Comparison of ENCODE assay signal across 18 cellular contexts in genomic region chr20:63945031-63945658, GRCh38. TPM values are rescaled to one million over a fixed set of nuclear protein-coding genes. Genes with fewer than 3 reads are reported as not detected.
DNase-seq lines count a peak whose midpoint lies in the region; ATAC-seq, FAIRE-seq and TF ChIP-seq lines count a peak whose summit lies in the region.
"Had no signal": no experiment of that assay in that cellular context is flagged by ENCODE, and none has a peak within 500 bp of the region (broad histone marks: within the 10 kb centered on the region; RNA-seq: fewer than 3 reads in every experiment).

No MANE protein-coding gene starts in this region.

- peaks cover 49% of the 10 kb centered on the region for H3K79me2 ChIP-seq in astrocyte (ENCODE audit: insufficient read depth, low read length)

- DNase-seq in stimulated activated naive CD8-positive, alpha-beta T cell treated with anti-CD3 and anti-CD28 coated beads, Interleukin-15, Interleukin-2, amounts not matched to agents 100 U/mL and 50 U/mL, for 24 hours: peak; percentile 2
- no peak for DNase-seq in stimulated activated naive CD8-positive, alpha-beta T cell treated with anti-CD3 and anti-CD28 coated beads, Interleukin-15, amount 100 ng/mL, for 72 hours
- DNase-seq in astrocyte (ENCODE audit: low read depth) (no peak), neural crest cell (ENCODE audit: low read depth, low spot score) (no peak), upper lobe of right lung (no peak), lower lobe of right lung (no peak)
- DNase-seq: DMS53, IMR-90, MV-4-11, NCI-H1417 treated with DMSO at 0.1 percent for 48 hours, NCI-H2029, NCI-H2171 treated with DMSO at 0.1 percent for 48 hours, NCI-H774, PC-9, SHP77 had no signal

- H3K27me3 Mint-ChIP-seq in stimulated activated naive CD8-positive, alpha-beta T cell treated with anti-CD3 and anti-CD28 coated beads, Interleukin-15, amount 100 ng/mL, for 72 hours: no peaks in the 10 kb centered on the region
- H3K27me3 Mint-ChIP-seq in astrocyte (ENCODE audit: low read depth, unreplicated experiment): no peaks in the 10 kb centered on the region
- peaks cover 8% of the 10 kb centered on the region for H3K27me3 Mint-ChIP-seq in neural crest cell (ENCODE audit: low read depth)

- peaks cover 67% of the 10 kb centered on the region for H3K4me1 Mint-ChIP-seq in stimulated activated naive CD8-positive, alpha-beta T cell treated with anti-CD3 and anti-CD28 coated beads, Interleukin-15, amount 100 ng/mL, for 72 hours
- no peaks in the 10 kb centered on the region for H3K4me1 Mint-ChIP-seq in astrocyte (ENCODE audit: low read depth, unreplicated experiment)
- peaks cover 31% of the 10 kb centered on the region for H3K4me1 Mint-ChIP-seq in neural crest cell

- peaks cover 90% of the 10 kb centered on the region for H4K20me1 ChIP-seq in astrocyte (ENCODE audit: insufficient read depth, low read length)

- H3K4me1 ChIP-seq in astrocyte (ENCODE audit: insufficient read depth, low read length) (peaks cover 16% of the 10 kb centered on the region), upper lobe of right lung (peaks cover 50% of the 10 kb centered on the region), lower lobe of right lung (peaks cover 57% of the 10 kb centered on the region)

- H3K36me3 Mint-ChIP-seq in astrocyte (ENCODE audit: low read depth, unreplicated experiment) (peaks cover 4% of the 10 kb centered on the region), neural crest cell (ENCODE audit: low read depth) (peaks cover 2% of the 10 kb centered on the region)

- H3K4me3 Mint-ChIP-seq in stimulated activated naive CD8-positive, alpha-beta T cell treated with anti-CD3 and anti-CD28 coated beads, Interleukin-15, amount 100 ng/mL, for 72 hours: no peak overlapping the region
- H3K4me3 Mint-ChIP-seq in astrocyte (ENCODE audit: unreplicated experiment): no peak overlapping the region
- H3K4me3 Mint-ChIP-seq in neural crest cell: peak overlapping the region; percentile 58

- H3K9me3 Mint-ChIP-seq in stimulated activated naive CD8-positive, alpha-beta T cell treated with anti-CD3 and anti-CD28 coated beads, Interleukin-15, amount 100 ng/mL, for 72 hours: no peaks in the 10 kb centered on the region
- H3K9me3 Mint-ChIP-seq in astrocyte (ENCODE audit: unreplicated experiment): no peaks in the 10 kb centered on the region
- no peaks in the 10 kb centered on the region for H3K9me3 Mint-ChIP-seq in neural crest cell

- no peak overlapping the region for H3K4me2 ChIP-seq in astrocyte (ENCODE audit: low read length)
- H3K4me2 ChIP-seq: BLaER1, PC-9 had no signal

- H3K4me3 ChIP-seq in astrocyte (ENCODE audit: insufficient read depth, low read depth, low read length) (no peak overlapping the region), upper lobe of right lung (no peak overlapping the region), lower lobe of right lung (no peak overlapping the region)
- H3K4me3 ChIP-seq: BLaER1, HAP-1, PC-9 had no signal

- FAIRE-seq in astrocyte (lab: Jason Lieb, UNC): no peak

- H3K27ac Mint-ChIP-seq in stimulated activated naive CD8-positive, alpha-beta T cell treated with anti-CD3 and anti-CD28 coated beads, Interleukin-15, amount 100 ng/mL, for 72 hours: peak overlapping the region in 1 of 2 donors; percentile 88
- H3K27ac Mint-ChIP-seq in astrocyte (ENCODE audit: unreplicated experiment) (peak overlapping the region; percentile 47), neural crest cell (ENCODE audit: unreplicated experiment) (no peak overlapping the region)

- no peak for TF ChIP-seq CTCF in astrocyte (IDR thresholded peaks at IDR 0.05; ENCODE audit: insufficient read depth, low read depth, low read length)
- TF ChIP-seq CTCF in neural crest cell (conservative IDR thresholded peaks at IDR 0.05): no peak
- TF ChIP-seq CTCF in upper lobe of right lung (IDR thresholded peaks at IDR 0.05): no peak
- TF ChIP-seq CTCF in lower lobe of right lung (IDR thresholded peaks at IDR 0.05): no peak

- intact Hi-C loops in upper lobe of right lung (cut with DNase I): no loop called here
- intact Hi-C loops in lower lobe of right lung (cut with DNase I): no loop called here

- H3K9me3 ChIP-seq in astrocyte (ENCODE audit: insufficient read depth, low read depth, low read length) (no peaks in the 10 kb centered on the region), upper lobe of right lung (no peaks in the 10 kb centered on the region), lower lobe of right lung (no peaks in the 10 kb centered on the region)
- H3K9me3 ChIP-seq: BLaER1, HAP-1 had no signal

- H3K27me3 ChIP-seq in astrocyte (ENCODE audit: insufficient read depth, low read length) (no peaks in the 10 kb centered on the region), upper lobe of right lung (no peaks in the 10 kb centered on the region), lower lobe of right lung (ENCODE audit: low read depth) (no peaks in the 10 kb centered on the region)
- H3K27me3 ChIP-seq: BLaER1 had no signal

- H3K36me3 ChIP-seq in astrocyte (ENCODE audit: insufficient read depth, low read length) (peaks cover 3% of the 10 kb centered on the region), upper lobe of right lung (peaks cover 47% of the 10 kb centered on the region), lower lobe of right lung (peaks cover 55% of the 10 kb centered on the region)

- no peak for ATAC-seq in stimulated activated naive CD8-positive, alpha-beta T cell treated with anti-CD3 and anti-CD28 coated beads, Interleukin-15, Interleukin-2, amounts not matched to agents 100 U/mL and 50 U/mL, for 24 hours
- ATAC-seq in stimulated activated naive CD8-positive, alpha-beta T cell treated with anti-CD3 and anti-CD28 coated beads, Interleukin-15, amount 100 ng/mL, for 72 hours: no peak
- ATAC-seq in HG02885 (IDR thresholded peaks at IDR 0.05; ENCODE audit: poor library complexity, unreplicated experiment) (no peak), upper lobe of right lung (no peak), lower lobe of right lung (no peak)

- H2AFZ ChIP-seq in astrocyte (ENCODE audit: low read depth, low read length): no peak overlapping the region
- H2AFZ ChIP-seq: PC-9 had no signal

- H3K27ac ChIP-seq in astrocyte (ENCODE audit: low read depth, low read length): no peak overlapping the region
- no peak overlapping the region for H3K27ac ChIP-seq in upper lobe of right lung
- no peak overlapping the region for H3K27ac ChIP-seq in lower lobe of right lung
- H3K27ac ChIP-seq: BLaER1, PC-9 had no signal

- no peak overlapping the region for H3K9ac ChIP-seq in astrocyte (ENCODE audit: low read length)
- H3K9ac ChIP-seq: BLaER1 had no signal

RNA-seq across cellular contexts. Expression of gene UCKL1, which starts 11.1 kb away (rescaled TPM):
- total RNA-seq in astrocyte: 33.0 and 33.4 TPM in 2 replicates
- 39.3 and 39.9 TPM in 2 replicates for total RNA-seq in neural crest cell
- total RNA-seq in upper lobe of right lung: 38.9 TPM
- total RNA-seq in lower lobe of right lung: 31.5 TPM

RNA-seq across cellular contexts. Expression of gene ZNF512B, which starts 24.6 kb away (rescaled TPM):
- total RNA-seq in astrocyte (27.5 and 27.7 TPM in 2 replicates), neural crest cell (33.0 and 34.0 TPM in 2 replicates), upper lobe of right lung (17.6 TPM), lower lobe of right lung (13.7 TPM)

RNA-seq across cellular contexts. Expression of gene SAMD10, which starts 34.3 kb away (rescaled TPM):
- total RNA-seq in astrocyte (2.7 and 4.3 TPM in 2 replicates), neural crest cell (6.4 and 8.0 TPM in 2 replicates), upper lobe of right lung (4.3 TPM), lower lobe of right lung (3.6 TPM)

RNA-seq across cellular contexts. Expression of gene PRPF6, which starts 35.8 kb away (rescaled TPM):
- total RNA-seq in astrocyte (52.3 and 52.6 TPM in 2 replicates), neural crest cell (77.4 and 81.5 TPM in 2 replicates), upper lobe of right lung (58.9 TPM), lower lobe of right lung (57.2 TPM)

RNA-seq across cellular contexts. Expression of gene DNAJC5, which starts 50.2 kb away (rescaled TPM):
- 64.6 and 65.6 TPM in 2 replicates for total RNA-seq in astrocyte
- 46.9 and 47.3 TPM in 2 replicates for total RNA-seq in neural crest cell
- 49.8 TPM for total RNA-seq in upper lobe of right lung
- total RNA-seq in lower lobe of right lung: 54.5 TPM
